ENCODE assay signal across 8 cellular contexts in the genomic region with DNA sequence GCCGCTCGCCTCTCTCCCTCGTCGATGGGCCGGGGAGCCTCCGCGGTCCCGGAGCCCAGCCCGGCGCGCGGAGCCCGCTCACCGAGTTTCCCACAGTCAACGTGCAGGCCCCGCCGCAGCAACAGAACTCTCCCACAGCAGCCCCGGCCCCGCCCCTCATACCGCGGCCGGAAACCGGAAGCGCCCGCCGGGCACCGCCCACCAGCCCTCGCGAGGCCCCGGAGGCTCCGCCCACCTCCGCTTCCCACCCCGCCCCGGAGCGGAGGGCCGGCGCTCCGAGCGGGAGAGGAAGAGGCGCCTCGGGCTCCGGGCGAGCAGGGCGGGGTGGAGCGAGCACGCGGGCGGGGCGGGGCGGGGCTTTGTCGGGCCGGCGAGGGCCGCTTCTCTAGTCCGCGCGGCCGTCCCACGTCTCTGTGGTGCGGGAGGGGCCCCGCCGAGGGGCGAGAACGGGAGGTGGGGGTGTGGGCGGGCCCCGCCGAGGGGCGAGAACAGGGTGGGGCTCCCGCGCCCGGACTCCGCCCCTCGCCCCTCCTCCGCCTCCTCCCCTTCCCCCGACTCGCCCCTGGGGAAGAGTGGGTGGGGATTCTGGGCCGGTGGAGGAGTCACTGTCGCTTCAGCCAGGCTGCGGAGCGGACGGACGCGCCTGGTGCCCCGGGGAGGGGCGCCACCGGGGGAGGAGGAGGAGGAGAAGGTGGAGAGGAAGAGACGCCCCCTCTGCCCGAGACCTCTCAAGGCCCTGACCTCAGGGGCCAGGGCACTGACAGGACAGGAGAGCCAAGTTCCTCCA. TPM values are rescaled to one million over a fixed set of nuclear protein-coding genes. Genes with fewer than 3 reads are reported as not detected.
A peak's percentile ranks its signal among the peaks of the same experiment; 100 is the strongest.
DNase-seq lines count a peak whose midpoint lies in the region; ATAC-seq lines count a peak whose summit lies in the region.

A gene (plus strand): TSS at position 605 of the 787 bp plus-strand sequence. CDS start 411 bp downstream, outside the sequence.
A gene (minus strand): TSS at position 136 of the 787 bp plus-strand sequence. CDS start 1,143 bp downstream, outside the sequence.

- peaks cover 12 to 38% (median 22%) of the 10 kb centered on the region in 4 donors for H3K4me1 Mint-ChIP-seq in CD4-positive, alpha-beta memory T cell

- peak within 1 kb of the TSS; percentile 17 to 63 for H3K4me3 ChIP-seq in CD4-positive, alpha-beta memory T cell (ENCODE audit: low read length in 2 of 2)
- H3K4me3 ChIP-seq in endocrine pancreas (ENCODE audit: control insufficient read depth, insufficient read depth, low read length), result no peak within 1 kb of the TSS

- H3K4me1 ChIP-seq in CD4-positive, alpha-beta memory T cell (ENCODE audit: insufficient read depth, low read length), result peaks cover 42% of the 10 kb centered on the region
- no peaks in the 10 kb centered on the region for H3K4me1 ChIP-seq in endocrine pancreas (ENCODE audit: control insufficient read depth, insufficient read depth, low read length)

- H3K4me3 Mint-ChIP-seq in CD4-positive, alpha-beta memory T cell, result peak within 1 kb of the TSS; percentile 84 to 89 (median 87)

- H3K36me3 ChIP-seq in CD4-positive, alpha-beta memory T cell (ENCODE audit: insufficient read depth, low read length), result peaks cover 12% of the 10 kb centered on the region
- no peaks in the 10 kb centered on the region for H3K36me3 ChIP-seq in endocrine pancreas (ENCODE audit: control insufficient read depth, insufficient read depth, low read length)

- no peaks in the 10 kb centered on the region for H3K9me3 ChIP-seq in CD4-positive, alpha-beta memory T cell (ENCODE audit: control insufficient read depth in 1 of 2, low read length in 2 of 2)
- no peaks in the 10 kb centered on the region for H3K9me3 ChIP-seq in endocrine pancreas (ENCODE audit: control insufficient read depth, low read length)

- H3K36me3 Mint-ChIP-seq in CD4-positive, alpha-beta memory T cell, result peaks cover 6 to 9% of the 10 kb centered on the region in 2 donors

- H3K27me3 ChIP-seq in CD4-positive, alpha-beta memory T cell (ENCODE audit: insufficient read depth, low read length), result no peaks in the 10 kb centered on the region
- H3K27me3 ChIP-seq in endocrine pancreas (ENCODE audit: control insufficient read depth, insufficient read depth, low read length), result no peaks in the 10 kb centered on the region

- H3K27me3 Mint-ChIP-seq in CD4-positive, alpha-beta memory T cell, result no peaks in the 10 kb centered on the region

- H3K27ac Mint-ChIP-seq in CD4-positive, alpha-beta memory T cell, result peak within 1 kb of the TSS; percentile 81 to 88 (median 85)

- ATAC-seq in GM19455 (IDR thresholded peaks at IDR 0.05; ENCODE audit: unreplicated experiment), result peak; percentile 54

- peak within 1 kb of the TSS; percentile 72 for H3K9ac ChIP-seq in endocrine pancreas (ENCODE audit: control insufficient read depth, insufficient read depth, low read length)

- CTCF ChIA-PET in CD4-positive, alpha-beta memory T cell (lab: Charles Lee; ENCODE audit: partially characterized antibody), result no interaction called here

- POLR2A ChIA-PET in CD4-positive, alpha-beta memory T cell (lab: Charles Lee; ENCODE audit: partially characterized antibody), result no interaction called here

- H3K27ac ChIP-seq in CD4-positive, alpha-beta memory T cell (ENCODE audit: low read depth, low read length), result peak within 1 kb of the TSS; percentile 71

- peak; percentile 86 to 92 (median 91) for DNase-seq in CD4-positive, alpha-beta memory T cell
- peak; percentile 91 for DNase-seq in HPDE6-E6E7 (ENCODE audit: extremely low spot score)
- DNase-seq in NOMO-1 treated with DMSO at 0.1 percent for 48 hours (lab: John Stamatoyannopoulos, UW; ENCODE audit: unreplicated experiment), result peak; percentile 75
- DNase-seq in activated CD8-positive, alpha-beta memory T cell treated with anti-CD3 and anti-CD28 coated beads for 48 hours (ENCODE audit: low read depth in 2 of 3, low spot score in 2 of 3), result peak; percentile 56 to 79 (median 61)
- peak; percentile 95 for DNase-seq in mesenteric fat pad (ENCODE audit: low spot score)
- DNase-seq in stimulated activated CD8-positive, alpha-beta memory T cell treated with anti-CD3 and anti-CD28 coated beads, Interleukin-12 subunit alpha, Interleukin-12 subunit beta, amount 100 ng/mL, for 4 hours (ENCODE audit: low read depth), result peak; percentile 79

- H3K9me3 Mint-ChIP-seq in CD4-positive, alpha-beta memory T cell, result peaks cover 0 to 1% (median 0%) of the 10 kb centered on the region in 8 donors

- intact Hi-C loops in CD4-positive, alpha-beta memory T cell (cut with micrococcal nuclease), result loop anchor here (1.0 to 10.0 kb wide), 4 partner anchors 37 to 204 kb away; a partner anchor contains a TSS

RNA-seq across cellular contexts. Expression of the first gene that starts in this region (rescaled TPM):
- 1 to 10 TPM; 6.7 to 6.8 TPM for total RNA-seq in CD4-positive, alpha-beta memory T cell
- polyA plus RNA-seq in CD4-positive, alpha-beta memory T cell, result 1 to 10 TPM; 1.7 to 3.0 TPM
- total RNA-seq in mesenteric fat pad, result 32.3 TPM

RNA-seq across cellular contexts. Expression of the second gene that starts in this region (rescaled TPM):
- 100 to 1,000 TPM; 126 to 128 TPM for total RNA-seq in CD4-positive, alpha-beta memory T cell
- polyA plus RNA-seq in CD4-positive, alpha-beta memory T cell, result 100 to 1,000 TPM; 306 to 510 TPM
- 513 TPM for total RNA-seq in mesenteric fat pad
